Comparison of ENCODE assay signal across 26 cellular contexts in genomic region chr2:194962254-194962653, GRCh38.
"Had no signal": no experiment of that assay in that cellular context is flagged by ENCODE, and none has a peak within 500 bp of the region (broad histone marks: within the 10 kb centered on the region; RNA-seq: fewer than 3 reads in every experiment).

No MANE protein-coding gene starts in this region.

- DNase-seq: islet precursor cell; left ventricle myocardium inferior; mesendoderm; midbrain; mucosa of descending colon; naive thymus-derived CD4-positive, alpha-beta T cell; pancreas; posterior cingulate gyrus; retina; right cardiac atrium; spleen; stimulated activated CD4-positive, alpha-beta T cell treated with anti-CD3 and anti-CD28 coated beads, Interleukin-4, amount 100 ng/mL, for 24 hours; stimulated activated naive CD4-positive, alpha-beta T cell; tibial artery; trophoblast cell; upper lobe of right lung had no signal

- H3K4me3 ChIP-seq: hepatocyte, left ventricle myocardium inferior, lung, mucosa of descending colon, pancreas, prostate gland, skin epidermis, spleen, suprapubic skin, thoracic aorta, tibial artery, upper lobe of right lung had no signal

- H3K4me1 ChIP-seq: left ventricle myocardium inferior, pancreas, prostate gland, spleen, suprapubic skin, tibial artery, upper lobe of right lung had no signal

- H2AFZ ChIP-seq: hepatocyte had no signal

- H3K36me3 ChIP-seq: left ventricle myocardium inferior, pancreas, prostate gland, spleen, suprapubic skin, thoracic aorta, tibial artery, upper lobe of right lung had no signal

- ATAC-seq: mucosa of descending colon; naive thymus-derived CD4-positive, alpha-beta T cell; natural killer cell treated with Interleukin-12 subunit alpha and Interleukin-12 subunit beta and Interleukin-15 and Interleukin-18, amount 100 ng/mL, for 72 hours; pancreas; right cardiac atrium; sciatic nerve; stimulated activated effector memory CD8-positive, alpha-beta T cell treated with anti-CD3 and anti-CD28 coated beads, Interleukin-12 subunit alpha, Interleukin-12 subunit beta, amount 100 ng/mL, for 72 hours; upper lobe of right lung had no signal

- H3K27ac ChIP-seq: hepatocyte, left ventricle myocardium inferior, pancreas, prostate gland, skin epidermis, spleen, suprapubic skin, thoracic aorta, tibial artery, upper lobe of right lung had no signal

- FAIRE-seq: pancreas, urothelium cell line had no signal

- H3K4me2 ChIP-seq: hepatocyte had no signal

- H3K9me3 ChIP-seq: pancreas, prostate gland, thoracic aorta, upper lobe of right lung had no signal

- H3K27me3 ChIP-seq: hepatocyte, pancreas, spleen, suprapubic skin, tibial artery, upper lobe of right lung had no signal

- H3K79me2 ChIP-seq: hepatocyte had no signal
